27 cellular contexts compared by ENCODE assay signal in genomic region chr11:118358071-118358470, GRCh38. TPM values are rescaled to one million over a fixed set of nuclear protein-coding genes. Genes with fewer than 3 reads are reported as not detected.
DNase-seq lines count a peak whose midpoint lies in the region; ATAC-seq lines count a peak whose summit lies in the region.
"Had no signal": no experiment of that assay in that cellular context is flagged by ENCODE, and none has a peak within 500 bp of the region (broad histone marks: within the 10 kb centered on the region; RNA-seq: fewer than 3 reads in every experiment).

No MANE protein-coding gene starts in this region.

- peaks cover 15% of the 10 kb centered on the region for H3K4me1 ChIP-seq in Karpas-422 (ENCODE audit: low read length)

- H3K9me3 Mint-ChIP-seq in stimulated activated naive CD8-positive, alpha-beta T cell treated with anti-CD3 and anti-CD28 coated beads, Interleukin-15, Interleukin-2, amounts not matched to agents 100 ng/mL and 50 ng/mL, for 24 hours = no peaks in the 10 kb centered on the region
- H3K9me3 Mint-ChIP-seq in stimulated activated memory B cell treated with anti-CD40 and anti-IgM and Interleukin-4, amounts not matched to agents 10 μg/mL and 1 μg/mL and 100 μg/mL, for 72 hours = no peaks in the 10 kb centered on the region
- H3K9me3 Mint-ChIP-seq: nephron had no signal

- no peak overlapping the region for H2AFZ ChIP-seq in Karpas-422 (ENCODE audit: low read length)

- 0 out of 2 replicates have a peak overlapping the region, but pooled peaks have one; percentile 22 for H3K27ac ChIP-seq in Karpas-422 (ENCODE audit: low read length)
- H3K27ac ChIP-seq: adrenal gland, gastrocnemius medialis, ovary, right atrium auricular region, SJSA1, tibial artery had no signal

- no peak for DNase-seq in stimulated activated naive CD8-positive, alpha-beta T cell treated with anti-CD3 and anti-CD28 coated beads, Interleukin-15, Interleukin-2, amounts not matched to agents 100 U/mL and 50 U/mL, for 24 hours
- DNase-seq in Karpas-422 = no peak
- DNase-seq in fibroblast of peridontal ligament (ENCODE audit: extremely low read depth) = peak; percentile 86
- DNase-seq in midbrain (lab: John Stamatoyannopoulos, UW) = no peak
- DNase-seq: adrenal gland; effector CD8-positive, alpha-beta T cell; erythroblast; gastrocnemius medialis; GF-D8; hippocampal formation; mesendoderm; NCI-H2029 treated with DMSO at 0.1 percent for 48 hours; NCI-H446 treated with DMSO at 0.1 percent for 48 hours; ovary; spleen; stimulated activated CD4-positive, alpha-beta T cell treated with anti-CD3 and anti-CD28 coated beads, Interleukin-2, amount 100 ng/mL, for 48 hours; stimulated activated naive B cell treated with anti-CD40 and anti-IgM and Interleukin-4, amounts not matched to agents 10 μg/mL and 1 μg/mL and 100 μg/mL, for 72 hours; tibial artery had no signal

- H3K27me3 ChIP-seq in Karpas-422 (ENCODE audit: low read length) = no peaks in the 10 kb centered on the region
- H3K27me3 ChIP-seq: adrenal gland, gastrocnemius medialis, ovary, right atrium auricular region, SJSA1, spleen, tibial artery had no signal

- no peaks in the 10 kb centered on the region for H3K27me3 Mint-ChIP-seq in stimulated activated naive CD8-positive, alpha-beta T cell treated with anti-CD3 and anti-CD28 coated beads, Interleukin-15, Interleukin-2, amounts not matched to agents 100 ng/mL and 50 ng/mL, for 24 hours
- no peaks in the 10 kb centered on the region for H3K27me3 Mint-ChIP-seq in stimulated activated memory B cell treated with anti-CD40 and anti-IgM and Interleukin-4, amounts not matched to agents 10 μg/mL and 1 μg/mL and 100 μg/mL, for 72 hours
- H3K27me3 Mint-ChIP-seq: stimulated activated naive B cell treated with anti-CD40 and anti-IgM and Interleukin-4, amounts not matched to agents 10 μg/mL and 1 μg/mL and 100 μg/mL, for 72 hours had no signal

- no peak overlapping the region for H3K4me3 Mint-ChIP-seq in stimulated activated naive CD8-positive, alpha-beta T cell treated with anti-CD3 and anti-CD28 coated beads, Interleukin-15, Interleukin-2, amounts not matched to agents 100 ng/mL and 50 ng/mL, for 24 hours
- H3K4me3 Mint-ChIP-seq in stimulated activated memory B cell treated with anti-CD40 and anti-IgM and Interleukin-4, amounts not matched to agents 10 μg/mL and 1 μg/mL and 100 μg/mL, for 72 hours = no peak overlapping the region

- H3K79me2 ChIP-seq in Karpas-422 (ENCODE audit: low read length) = peaks cover 36% of the 10 kb centered on the region

- H3K9me2 ChIP-seq in Karpas-422 (replicated peaks; ENCODE audit: insufficient read depth, low read length) = no peaks in the 10 kb centered on the region

- peaks cover 11% of the 10 kb centered on the region; the same call in 1 of the 2 replicates for H3K36me3 ChIP-seq in Karpas-422 (ENCODE audit: insufficient read depth, low read length)
- H3K36me3 ChIP-seq: adrenal gland, gastrocnemius medialis, ovary, right atrium auricular region, SJSA1, tibial artery had no signal

- peaks cover 48% of the 10 kb centered on the region for H3K4me1 Mint-ChIP-seq in stimulated activated naive CD8-positive, alpha-beta T cell treated with anti-CD3 and anti-CD28 coated beads, Interleukin-15, Interleukin-2, amounts not matched to agents 100 ng/mL and 50 ng/mL, for 24 hours (ENCODE audit: low read depth)
- peaks cover 30% of the 10 kb centered on the region for H3K4me1 Mint-ChIP-seq in stimulated activated memory B cell treated with anti-CD40 and anti-IgM and Interleukin-4, amounts not matched to agents 10 μg/mL and 1 μg/mL and 100 μg/mL, for 72 hours

- H3K36me3 Mint-ChIP-seq in stimulated activated naive CD8-positive, alpha-beta T cell treated with anti-CD3 and anti-CD28 coated beads, Interleukin-15, Interleukin-2, amounts not matched to agents 100 ng/mL and 50 ng/mL, for 24 hours (ENCODE audit: low read depth) = peaks cover 24% of the 10 kb centered on the region
- no peaks in the 10 kb centered on the region for H3K36me3 Mint-ChIP-seq in stimulated activated memory B cell treated with anti-CD40 and anti-IgM and Interleukin-4, amounts not matched to agents 10 μg/mL and 1 μg/mL and 100 μg/mL, for 72 hours

- no peak for ATAC-seq in stimulated activated naive CD8-positive, alpha-beta T cell treated with anti-CD3 and anti-CD28 coated beads, Interleukin-15, Interleukin-2, amounts not matched to agents 100 U/mL and 50 U/mL, for 24 hours
- ATAC-seq in GM19324 (IDR thresholded peaks at IDR 0.05; ENCODE audit: low FRiP score, unreplicated experiment) = no peak
- no peak for ATAC-seq in stimulated activated memory B cell treated with anti-CD40 and anti-IgM and Interleukin-4, amounts not matched to agents 10 μg/mL and 1 μg/mL and 100 μg/mL, for 72 hours
- ATAC-seq: gastrocnemius medialis; left lobe of liver; stimulated activated naive B cell treated with anti-CD40 and anti-IgM and Interleukin-4, amounts not matched to agents 10 μg/mL and 1 μg/mL and 100 μg/mL, for 72 hours had no signal

- no peaks in the 10 kb centered on the region for H4K20me1 ChIP-seq in Karpas-422 (ENCODE audit: insufficient read depth, low read depth, low read length)

- H3K27ac Mint-ChIP-seq in stimulated activated naive CD8-positive, alpha-beta T cell treated with anti-CD3 and anti-CD28 coated beads, Interleukin-15, Interleukin-2, amounts not matched to agents 100 ng/mL and 50 ng/mL, for 24 hours = peak overlapping the region; percentile 38
- no peak overlapping the region for H3K27ac Mint-ChIP-seq in stimulated activated memory B cell treated with anti-CD40 and anti-IgM and Interleukin-4, amounts not matched to agents 10 μg/mL and 1 μg/mL and 100 μg/mL, for 72 hours

- no peaks in the 10 kb centered on the region for H3K9me3 ChIP-seq in Karpas-422 (ENCODE audit: low read length)
- H3K9me3 ChIP-seq: adrenal gland, gastrocnemius medialis, ovary, right atrium auricular region, SJSA1, spleen, tibial artery had no signal

- H3K4me2 ChIP-seq in Karpas-422 (ENCODE audit: low read depth, low read length, poor library complexity, severe bottlenecking) = no peak overlapping the region

- H3K4me3 ChIP-seq in Karpas-422 (ENCODE audit: low read length) = no peak overlapping the region
- H3K4me3 ChIP-seq: ovary, right atrium auricular region, SJSA1, tibial artery had no signal

- no peak overlapping the region for H3K9ac ChIP-seq in Karpas-422 (ENCODE audit: low read length)

RNA-seq across cellular contexts. Expression of gene UBE4A, which starts 1.3 kb away (rescaled TPM):
- 9.7 and 26.3 TPM in 2 replicates for total RNA-seq in Karpas-422 (2014; rRNA removed; shearing (Covaris generic); ENCODE audit: low replicate concordance)

RNA-seq across cellular contexts. Expression of gene CD3G, which starts 13.9 kb away (rescaled TPM):
- total RNA-seq in Karpas-422 (2014; rRNA removed; shearing (Covaris generic); ENCODE audit: low replicate concordance) = 88.1 and 158 TPM in 2 replicates
- total RNA-seq: HT-29, MCF 10A, SJSA1 had no signal

RNA-seq across cellular contexts. Expression of gene CD3D, which starts 15.6 kb away (rescaled TPM):
- 3.7 and 5.7 TPM in 2 replicates for total RNA-seq in Karpas-422 (2014; rRNA removed; shearing (Covaris generic); ENCODE audit: low replicate concordance)
- total RNA-seq: HT-29, MCF 10A, SJSA1 had no signal

RNA-seq across cellular contexts. Expression of gene ATP5MG, which starts 43.3 kb away (rescaled TPM):
- total RNA-seq in Karpas-422 (2014; rRNA removed; shearing (Covaris generic); ENCODE audit: low replicate concordance) = 80.7 and 82.4 TPM in 2 replicates

RNA-seq across cellular contexts. Expression of gene CD3E, which starts 53.5 kb away (rescaled TPM):
- total RNA-seq in Karpas-422 (2014; rRNA removed; shearing (Covaris generic); ENCODE audit: low replicate concordance) = 0.32 and 1.3 TPM in 2 replicates
- total RNA-seq: HT-29, MCF 10A, SJSA1 had no signal
